In genomic region chr6:21003780-21004541, GRCh38 we compare ENCODE assay signal across 8 cellular contexts.
DNase-seq lines count a peak whose midpoint lies in the region; ATAC-seq, FAIRE-seq and TF ChIP-seq lines count a peak whose summit lies in the region.

No MANE protein-coding gene starts in this region.

- ATAC-seq in GM19452 (IDR thresholded peaks at IDR 0.05; ENCODE audit: unreplicated experiment) (peak; percentile 85), HG03354 (IDR thresholded peaks at IDR 0.05; ENCODE audit: poor library complexity, severe bottlenecking, unreplicated experiment) (peak; percentile 87), WTC11 (no peak)
- peak; percentile 64 for ATAC-seq in stimulated activated memory B cell treated with anti-CD40 and anti-IgM and Interleukin-4, amounts not matched to agents 10 μg/mL and 1 μg/mL and 100 μg/mL, for 72 hours

- H3K27ac ChIP-seq in CD4-positive, alpha-beta memory T cell (ENCODE audit: low read depth, low read length): no peak overlapping the region

- H3K9me3 ChIP-seq in CD4-positive, alpha-beta memory T cell (ENCODE audit: control insufficient read depth in 1 of 2, low read length in 2 of 2): no peaks in the 10 kb centered on the region

- POLR2A ChIA-PET in WTC11 (lab: Charles Lee): no interaction called here
- POLR2A ChIA-PET in CD4-positive, alpha-beta memory T cell (lab: Charles Lee; ENCODE audit: partially characterized antibody): interaction anchor here (1.2 kb wide), 1 partner anchor 10 kb away, joined by 3 read pairs; no protein-coding TSS in a partner anchor

- no peak overlapping the region for H3K4me3 Mint-ChIP-seq in WTC11
- H3K4me3 Mint-ChIP-seq in stimulated activated memory B cell treated with anti-CD40 and anti-IgM and Interleukin-4, amounts not matched to agents 10 μg/mL and 1 μg/mL and 100 μg/mL, for 72 hours: peak overlapping the region; percentile 60
- H3K4me3 Mint-ChIP-seq in CD4-positive, alpha-beta memory T cell: no peak overlapping the region

- no peaks in the 10 kb centered on the region for H3K27me3 Mint-ChIP-seq in WTC11 (ENCODE audit: low read depth)
- H3K27me3 Mint-ChIP-seq in stimulated activated memory B cell treated with anti-CD40 and anti-IgM and Interleukin-4, amounts not matched to agents 10 μg/mL and 1 μg/mL and 100 μg/mL, for 72 hours: no peaks in the 10 kb centered on the region
- no peaks in the 10 kb centered on the region for H3K27me3 Mint-ChIP-seq in CD4-positive, alpha-beta memory T cell

- H3K36me3 Mint-ChIP-seq in WTC11: no peaks in the 10 kb centered on the region
- peaks cover 31% of the 10 kb centered on the region for H3K36me3 Mint-ChIP-seq in stimulated activated memory B cell treated with anti-CD40 and anti-IgM and Interleukin-4, amounts not matched to agents 10 μg/mL and 1 μg/mL and 100 μg/mL, for 72 hours
- peaks cover 56 to 62% of the 10 kb centered on the region in 2 donors for H3K36me3 Mint-ChIP-seq in CD4-positive, alpha-beta memory T cell

- H3K9me3 Mint-ChIP-seq in WTC11: no peaks in the 10 kb centered on the region
- no peaks in the 10 kb centered on the region for H3K9me3 Mint-ChIP-seq in stimulated activated memory B cell treated with anti-CD40 and anti-IgM and Interleukin-4, amounts not matched to agents 10 μg/mL and 1 μg/mL and 100 μg/mL, for 72 hours
- peaks cover 0 to 8% (median 5%) of the 10 kb centered on the region in 8 donors for H3K9me3 Mint-ChIP-seq in CD4-positive, alpha-beta memory T cell

- intact Hi-C loops in CD4-positive, alpha-beta memory T cell (cut with micrococcal nuclease): no loop called here

- no peaks in the 10 kb centered on the region for H3K4me1 ChIP-seq in CD4-positive, alpha-beta memory T cell (ENCODE audit: insufficient read depth, low read length)

- no peaks in the 10 kb centered on the region for H3K27me3 ChIP-seq in CD4-positive, alpha-beta memory T cell (ENCODE audit: insufficient read depth, low read length)

- no peak overlapping the region for H3K4me3 ChIP-seq in CD4-positive, alpha-beta memory T cell (ENCODE audit: low read length in 2 of 2)

- FAIRE-seq in RCC 7860 (lab: Jason Lieb, UNC): no peak

- no peak for TF ChIP-seq CTCF in WTC11 (IDR thresholded peaks at IDR 0.05)

- H3K4me1 Mint-ChIP-seq in WTC11: peaks cover 18% of the 10 kb centered on the region
- peaks cover 36% of the 10 kb centered on the region for H3K4me1 Mint-ChIP-seq in stimulated activated memory B cell treated with anti-CD40 and anti-IgM and Interleukin-4, amounts not matched to agents 10 μg/mL and 1 μg/mL and 100 μg/mL, for 72 hours
- peaks cover 0 to 2% (median 0%) of the 10 kb centered on the region in 4 donors for H3K4me1 Mint-ChIP-seq in CD4-positive, alpha-beta memory T cell

- no peaks in the 10 kb centered on the region for H3K36me3 ChIP-seq in CD4-positive, alpha-beta memory T cell (ENCODE audit: insufficient read depth, low read length)

- peak overlapping the region; percentile 60 for H3K27ac Mint-ChIP-seq in WTC11
- peak overlapping the region; percentile 78 for H3K27ac Mint-ChIP-seq in stimulated activated memory B cell treated with anti-CD40 and anti-IgM and Interleukin-4, amounts not matched to agents 10 μg/mL and 1 μg/mL and 100 μg/mL, for 72 hours
- no peak overlapping the region for H3K27ac Mint-ChIP-seq in CD4-positive, alpha-beta memory T cell

- CTCF ChIA-PET in WTC11 (lab: Charles Lee): no interaction called here
- CTCF ChIA-PET in CD4-positive, alpha-beta memory T cell (lab: Charles Lee; ENCODE audit: partially characterized antibody): no interaction called here

- DNase-seq in AG08396 (ENCODE audit: low spot score) (peak; percentile 21), WTC11 (ENCODE audit: low spot score) (no peak), RCC 7860 (ENCODE audit: low spot score) (no peak), NCI-H1417 treated with DMSO at 0.1 percent for 48 hours (lab: John Stamatoyannopoulos, UW) (no peak)
- DNase-seq in CD4-positive, alpha-beta memory T cell: no peak

TF ChIP-seq in WTC11, 78 proteins besides CTCF, POLR2A, EP300 and RAD21:
- peak; percentile 55 for TF ChIP-seq GABPB1 (CRISPR knock-in tag; IDR thresholded peaks at IDR 0.05)
- TF ChIP-seq NR1H2 (CRISPR knock-in tag; IDR thresholded peaks at IDR 0.05): no peak
- no peak for TF ChIP-seq GTF2I (CRISPR knock-in tag; conservative IDR thresholded peaks at IDR 0.05)
- TF ChIP-seq SP1 (CRISPR knock-in tag; conservative IDR thresholded peaks at IDR 0.05): no peak

Comparison
In these comparisons a context has a peak if more than half of its experiments do, and no peak if none do; other contexts are left out.
1. H3K27ac Mint-ChIP-seq: peak in WTC11 (single experiment) and stimulated activated memory B cell treated with anti-CD40 and anti-IgM and Interleukin-4, amounts not matched to agents 10 μg/mL and 1 μg/mL and 100 μg/mL, for 72 hours (single experiment); none in CD4-positive, alpha-beta memory T cell (0 of 7).